16 cellular contexts compared by ENCODE assay signal in the genomic region with DNA sequence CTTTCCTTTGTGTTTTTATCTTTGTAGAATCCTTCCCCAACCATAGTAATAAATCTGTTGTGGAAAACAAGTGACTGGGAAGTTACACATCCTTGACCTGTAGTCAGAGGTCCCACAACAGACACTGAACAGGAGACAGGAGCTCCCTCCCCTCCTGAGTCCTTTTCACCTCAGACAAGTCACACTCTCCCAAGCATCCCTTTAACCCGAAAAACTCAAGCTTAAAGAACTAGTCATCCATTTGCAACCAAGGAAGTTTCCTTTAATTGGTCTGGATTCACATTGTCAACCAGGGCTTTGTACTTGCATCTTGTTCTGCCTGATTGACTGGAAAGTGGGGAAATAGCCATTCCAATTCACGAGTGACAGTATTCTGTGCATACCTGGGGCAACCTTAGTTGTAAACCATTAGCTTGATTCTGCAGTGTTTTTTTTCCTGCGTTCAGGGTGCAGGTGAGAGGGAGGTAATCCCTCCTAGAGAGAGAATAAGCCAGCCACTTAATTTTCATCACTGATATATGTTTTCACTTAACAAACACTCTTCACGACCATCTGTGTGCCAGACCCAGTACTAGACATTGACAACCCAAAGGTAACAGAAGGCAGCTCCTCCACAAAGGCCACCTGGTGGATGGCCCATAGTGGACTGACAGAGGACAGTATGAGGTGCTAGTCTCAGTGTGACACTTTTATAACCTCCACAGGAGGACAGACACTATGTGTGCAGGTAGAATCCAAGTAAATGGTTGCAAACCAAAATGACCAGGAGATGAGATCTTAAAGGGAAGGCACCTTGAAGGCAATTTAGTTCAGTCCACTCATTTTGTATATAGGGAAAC.
"Had no signal": no experiment of that assay in that cellular context is flagged by ENCODE, and none has a peak within 500 bp of the region (broad histone marks: within the 10 kb centered on the region; RNA-seq: fewer than 3 reads in every experiment).

No MANE protein-coding gene starts in this region.

- H3K27me3 ChIP-seq: adrenal gland, colonic mucosa, esophagus squamous epithelium, gastrocnemius medialis, neural progenitor cell, right atrium auricular region, tibial artery had no signal

- H3K4me3 Mint-ChIP-seq: neural progenitor cell; stimulated activated effector memory CD8-positive, alpha-beta T cell treated with anti-CD3 and anti-CD28 coated beads, Interleukin-12 subunit alpha, Interleukin-12 subunit beta, amount 100 ng/mL, for 72 hours; T-cell had no signal

- H3K9me3 Mint-ChIP-seq: activated T-helper 2 cell treated with anti-CD3 and anti-CD28 coated beads, Interferon-gamma antibody, Interleukin-2, Interleukin-4, amounts not matched to agents 10 μg/mL and 5 μg/mL and 100 μg/mL, durations not matched to agents 14 hours and 24 hours and 36 hours; stimulated activated effector memory CD8-positive, alpha-beta T cell treated with anti-CD3 and anti-CD28 coated beads, Interleukin-12 subunit alpha, Interleukin-12 subunit beta, amount 100 ng/mL, for 72 hours; T-cell had no signal

- H3K36me3 Mint-ChIP-seq: stimulated activated effector memory CD8-positive, alpha-beta T cell treated with anti-CD3 and anti-CD28 coated beads, Interleukin-12 subunit alpha, Interleukin-12 subunit beta, amount 100 ng/mL, for 72 hours; T-cell had no signal

- H3K9ac ChIP-seq: neural progenitor cell, parathyroid adenoma had no signal

- DNase-seq: activated naive CD4-positive, alpha-beta T cell treated with anti-CD3 and anti-CD28 coated beads, Interleukin-2, amount 50 U/mL, for 16 hours; adrenal gland; caudate nucleus; colonic mucosa; effector CD8-positive, alpha-beta T cell; esophagus squamous epithelium; gastrocnemius medialis; T-cell; T1000; tibial artery had no signal

- H3K4me3 ChIP-seq: adrenal gland, colonic mucosa, esophagus squamous epithelium, gastrocnemius medialis, neural progenitor cell, right atrium auricular region, tibial artery had no signal

- H3K36me3 ChIP-seq: adrenal gland, colonic mucosa, esophagus squamous epithelium, gastrocnemius medialis, neural progenitor cell, right atrium auricular region, tibial artery had no signal

- H3K27ac Mint-ChIP-seq: activated T-helper 2 cell treated with anti-CD3 and anti-CD28 coated beads, Interferon-gamma antibody, Interleukin-2, Interleukin-4, amounts not matched to agents 10 μg/mL and 5 μg/mL and 100 μg/mL, durations not matched to agents 14 hours and 24 hours and 36 hours; neural progenitor cell; stimulated activated effector memory CD8-positive, alpha-beta T cell treated with anti-CD3 and anti-CD28 coated beads, Interleukin-12 subunit alpha, Interleukin-12 subunit beta, amount 100 ng/mL, for 72 hours; T-cell had no signal

- H3K9me3 ChIP-seq: adrenal gland, colonic mucosa, esophagus squamous epithelium, gastrocnemius medialis, right atrium auricular region, tibial artery had no signal

- H3K4me1 ChIP-seq: adrenal gland, colonic mucosa, gastrocnemius medialis, parathyroid adenoma had no signal

- ATAC-seq: gastrocnemius medialis; stimulated activated effector memory CD8-positive, alpha-beta T cell treated with anti-CD3 and anti-CD28 coated beads, Interleukin-12 subunit alpha, Interleukin-12 subunit beta, amount 100 ng/mL, for 72 hours; T-cell had no signal

- H2AFZ ChIP-seq: neural progenitor cell, parathyroid adenoma had no signal

- H3K27me3 Mint-ChIP-seq: T-cell had no signal

- H3K4me2 ChIP-seq: neural progenitor cell had no signal

- H3K27ac ChIP-seq: adrenal gland, colonic mucosa, gastrocnemius medialis, neural progenitor cell, parathyroid adenoma, right atrium auricular region, tibial artery, VCaP had no signal
